1 cellular context compared by ENCODE assay signal in the genomic region with DNA sequence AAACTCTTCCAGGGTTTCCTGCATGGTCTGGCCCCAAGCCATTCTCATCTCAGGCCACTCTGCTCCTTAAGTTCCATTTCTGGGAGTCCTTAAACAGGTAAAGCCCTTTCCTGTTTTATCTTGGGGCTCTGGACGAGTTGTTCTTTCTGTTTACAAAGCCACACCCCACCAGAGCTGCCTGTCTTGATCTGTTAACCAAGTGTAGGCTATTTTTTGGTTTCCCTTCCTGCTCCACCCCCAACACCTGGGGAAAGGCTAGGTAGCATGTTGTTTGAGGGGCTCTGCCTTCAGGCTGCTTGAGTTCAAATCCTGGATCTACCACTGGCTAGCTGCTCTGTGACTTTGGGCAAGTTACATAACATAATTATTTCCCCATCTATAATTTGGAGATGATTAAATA.
TF ChIP-seq lines count a peak whose summit lies in the region.

No MANE protein-coding gene starts in this region.

TF ChIP-seq in HepG2, 621 proteins besides CTCF, POLR2A, EP300 and RAD21:
- TF ChIP-seq ATF7-NPFF (CRISPR knock-in tag; IDR thresholded peaks at IDR 0.05; ENCODE audit: low read depth) (no peak), KMT2A (CRISPR knock-in tag; IDR thresholded peaks at IDR 0.05) (no peak), ARNTL (CRISPR knock-in tag; IDR thresholded peaks at IDR 0.05) (no peak), SOX13 (IDR thresholded peaks at IDR 0.05) (no peak), SOX13 (CRISPR knock-in tag; conservative IDR thresholded peaks at IDR 0.05 in 1 of 2, IDR thresholded peaks at IDR 0.05 in 1 of 2) (no peak), MAFK (conservative IDR thresholded peaks at IDR 0.05 in 1 of 2, IDR thresholded peaks at IDR 0.05 in 1 of 2; ENCODE audit: low read length in 2 of 2) (no peak), SMARCE1 (IDR thresholded peaks at IDR 0.05; ENCODE audit: borderline replicate concordance) (no peak), DDIT3 (CRISPR knock-in tag; IDR thresholded peaks at IDR 0.05) (no peak), NCOA2 (CRISPR knock-in tag; IDR thresholded peaks at IDR 0.05) (no peak), GTF3A (CRISPR knock-in tag; conservative IDR thresholded peaks at IDR 0.05) (no peak), NCOA5 (CRISPR knock-in tag; IDR thresholded peaks at IDR 0.05) (no peak), ZNF816 (CRISPR knock-in tag; IDR thresholded peaks at IDR 0.05; ENCODE audit: borderline replicate concordance) (no peak), FOXA3 (CRISPR knock-in tag; IDR thresholded peaks at IDR 0.05) (no peak)
